Comparison of ENCODE assay signal across 8 cellular contexts in genomic region chr19:55640577-55641375, GRCh38. TPM values are rescaled to one million over a fixed set of nuclear protein-coding genes. Genes with fewer than 3 reads are reported as not detected.
DNase-seq lines count a peak whose midpoint lies in the region; ATAC-seq and TF ChIP-seq lines count a peak whose summit lies in the region.

Gene ZNF580, plus strand, starts transcription at chr19:55641002. Its CDS starts 1,507 bp downstream, at chr19:55642509.

- H3K27ac Mint-ChIP-seq in Calu3 (ENCODE audit: unreplicated experiment) (peak within 1 kb of the TSS; percentile 93), H9 (peak within 1 kb of the TSS; percentile 91 to 95 (median 94))

- H3K9ac ChIP-seq in H9 (ENCODE audit: extremely low read depth, insufficient read length, low read length): peak within 1 kb of the TSS; percentile 61

- no peaks in the 10 kb centered on the region for H4K20me1 ChIP-seq in H9 (ENCODE audit: control insufficient read depth, insufficient read depth, insufficient read length)

- no peak within 1 kb of the TSS for H3K18ac ChIP-seq in H9 (ENCODE audit: insufficient read length, low read depth, low read length)

- H3K4ac ChIP-seq in H9 (ENCODE audit: low read depth, low read length): no peak within 1 kb of the TSS

- BruUV-seq in Calu3 (replicated peaks; lab: Mats Ljungman, UMichigan): no TSS peak

- CTCF ChIA-PET in Calu3 (lab: Charles Lee): no interaction called here

- H3K27me3 Mint-ChIP-seq in Calu3 (ENCODE audit: unreplicated experiment) (no peaks in the 10 kb centered on the region), H9 (ENCODE audit: low read depth) (peaks cover 3% of the 10 kb centered on the region; the same call in 1 of the 2 replicates)

- 0 out of 2 replicates have a peak, but pooled peaks cover under 1% of the 10 kb centered on the region for H3K4me1 ChIP-seq in H9 (ENCODE audit: insufficient read depth, low read length)

- H3K4me3 ChIP-seq in epithelial cell of proximal tubule (ENCODE audit: low read depth, low read length): peak within 1 kb of the TSS; percentile 85

- no peak within 1 kb of the TSS for H4K5ac ChIP-seq in H9 (ENCODE audit: insufficient read length, low read depth, low read length)

- WGBS in H9 (ENCODE audit: extremely low coverage, insufficient read length, low lambda C conversion rate): no CpG with 5 or more reads among the region's 84 CpGs

- no peak for TF ChIP-seq CTCF in Calu3 (IDR thresholded peaks at IDR 0.05; ENCODE audit: unreplicated experiment)
- no peak for TF ChIP-seq CTCF in H9 (conservative IDR thresholded peaks at IDR 0.05)
- no peak for TF ChIP-seq CTCF in epithelial cell of proximal tubule (conservative IDR thresholded peaks at IDR 0.05; ENCODE audit: low read depth, low read length)

- peak within 1 kb of the TSS; percentile 46; the same call in 1 of the 2 replicates for H3K14ac ChIP-seq in H9 (ENCODE audit: insufficient read depth, low read length)

- H3K9me3 ChIP-seq in H9 (ENCODE audit: control insufficient read depth, low read depth, low read length): no peaks in the 10 kb centered on the region

- no peak within 1 kb of the TSS for H2BK12ac ChIP-seq in H9 (ENCODE audit: insufficient read length, low read depth, low read length)

- H3K56ac ChIP-seq in H9 (ENCODE audit: insufficient read length, low read depth, low read length): no peak within 1 kb of the TSS

- ATAC-seq in stimulated activated naive CD8-positive, alpha-beta T cell treated with anti-CD3 and anti-CD28 coated beads, Interleukin-15, Interleukin-2, amounts not matched to agents 100 U/mL and 50 U/mL, for 24 hours: peak; percentile 38
- ATAC-seq in GM21786 (IDR thresholded peaks at IDR 0.05; ENCODE audit: unreplicated experiment): no peak

- H3K36me3 Mint-ChIP-seq in Calu3 (ENCODE audit: insufficient read depth, unreplicated experiment): peaks cover 80% of the 10 kb centered on the region
- peaks cover 24 to 30% (median 30%) of the 10 kb centered on the region in 3 experiments for H3K36me3 Mint-ChIP-seq in H9 (ENCODE audit: insufficient read depth in 1 of 3, low read depth in 3 of 3)

- H3K4me3 Mint-ChIP-seq in Calu3 (ENCODE audit: low read depth, unreplicated experiment) (peak within 1 kb of the TSS; percentile 92), H9 (peak within 1 kb of the TSS; percentile 97)

- no peak within 1 kb of the TSS for H3K27ac ChIP-seq in H9 (ENCODE audit: insufficient read length, low read depth, low read length)

- peaks cover 30% of the 10 kb centered on the region for H3K23me2 ChIP-seq in H9 (ENCODE audit: insufficient read length, low read depth, low read length, poor library complexity, severe bottlenecking)

- no peak within 1 kb of the TSS for H2BK15ac ChIP-seq in H9 (ENCODE audit: low read depth, low read length)

- no peak within 1 kb of the TSS for H3K23ac ChIP-seq in H9 (ENCODE audit: insufficient read length, low read depth, low read length)

- H4K8ac ChIP-seq in H9 (replicated peaks; ENCODE audit: insufficient read length, low read depth, low read length): no peak within 1 kb of the TSS

- H3K79me1 ChIP-seq in H9 (ENCODE audit: insufficient read depth, low read depth, low read length, poor library complexity, severe bottlenecking): peaks cover 5% of the 10 kb centered on the region

- DNase-seq in Calu3 (peak; percentile 81), H9 (peak; percentile 75), NCI-H748 (lab: John Stamatoyannopoulos, UW; ENCODE audit: unreplicated experiment) (peak; percentile 91), activated T-cell treated with anti-CD3 and anti-CD28 coated beads for 48 hours (ENCODE audit: low read depth) (peak; percentile 73), epithelial cell of proximal tubule (ENCODE audit: low read depth) (no peak), midbrain (lab: John Stamatoyannopoulos, UW) (peak; percentile 64)
- DNase-seq in stimulated activated naive CD8-positive, alpha-beta T cell treated with anti-CD3 and anti-CD28 coated beads, Interleukin-15, Interleukin-2, amounts not matched to agents 100 U/mL and 50 U/mL, for 24 hours: peak; percentile 79

- no peaks in the 10 kb centered on the region for H3K27me3 ChIP-seq in H9 (ENCODE audit: insufficient read depth, low read length)

- peaks cover 54% of the 10 kb centered on the region for H3K4me1 Mint-ChIP-seq in Calu3 (ENCODE audit: low read depth, unreplicated experiment)
- H3K4me1 Mint-ChIP-seq in H9: peaks cover 25 to 43% of the 10 kb centered on the region in 2 experiments

- no peak within 1 kb of the TSS for H2AK5ac ChIP-seq in H9 (ENCODE audit: insufficient read length, low read length)

- peak within 1 kb of the TSS; percentile 73 for H3K4me2 ChIP-seq in H9 (ENCODE audit: insufficient read depth, insufficient read length, low read length)

- no peak within 1 kb of the TSS for H2BK20ac ChIP-seq in H9 (ENCODE audit: low read depth, low read length, poor library complexity, severe bottlenecking)

- no peak within 1 kb of the TSS for H3T11ph ChIP-seq in H9 (ENCODE audit: low read length)

- H3K79me2 ChIP-seq in H9 (ENCODE audit: insufficient read depth, low read length): peaks cover 9% of the 10 kb centered on the region; the same call in 1 of the 2 replicates

- no peak within 1 kb of the TSS for H4K91ac ChIP-seq in H9 (ENCODE audit: insufficient read length, low read depth, low read length)

- intact Hi-C loops in Calu3 (cut with micrococcal nuclease; ENCODE audit: unreplicated experiment): no loop called here

- no peak within 1 kb of the TSS for H2AFZ ChIP-seq in H9 (ENCODE audit: low read length)

- H3K9me3 Mint-ChIP-seq in Calu3 (ENCODE audit: low read depth, unreplicated experiment) (no peaks in the 10 kb centered on the region), H9 (peaks cover 0 to 4% of the 10 kb centered on the region in 2 experiments; a peak in 3 of 5 replicates)

- no peak within 1 kb of the TSS for H2BK120ac ChIP-seq in H9 (ENCODE audit: low read depth, low read length, poor library complexity, severe bottlenecking)

- no peak within 1 kb of the TSS for H2BK5ac ChIP-seq in H9 (ENCODE audit: insufficient read length, low read length)

RNA-seq across cellular contexts. Expression of gene ZNF580, which starts in this region (rescaled TPM):
- 35.6 TPM in 2 replicates for total RNA-seq in Calu3 (2022)
- total RNA-seq in H9 (2021): 22.4 and 22.8 TPM in 2 replicates
- 10.6 and 10.8 TPM in 2 replicates for total RNA-seq in epithelial cell of proximal tubule
